24 cellular contexts compared by ENCODE assay signal in genomic region chr2:222569826-222570225, GRCh38.
DNase-seq lines count a peak whose midpoint lies in the region; ATAC-seq, FAIRE-seq and TF ChIP-seq lines count a peak whose summit lies in the region.
"Had no signal": no experiment of that assay in that cellular context is flagged by ENCODE, and none has a peak within 500 bp of the region (broad histone marks: within the 10 kb centered on the region; RNA-seq: fewer than 3 reads in every experiment).

No MANE protein-coding gene starts in this region.

- H3K9me3 ChIP-seq in muscle layer of colon (ENCODE audit: low read length) (no peaks in the 10 kb centered on the region), colonic mucosa (no peaks in the 10 kb centered on the region), esophagus squamous epithelium (no peaks in the 10 kb centered on the region)
- H3K9me3 ChIP-seq: heart right ventricle, prostate gland, SJCRH30, thyroid gland had no signal

- H2AFZ ChIP-seq in ACC112 (ENCODE audit: low read length, unreplicated experiment): no peak overlapping the region
- H2AFZ ChIP-seq: PC-9 had no signal

- intact Hi-C loops in colonic mucosa (cut with DNase I): loop anchor here (10.0 kb wide), 1 partner anchor 515 kb away; no protein-coding TSS in a partner anchor
- intact Hi-C loops in esophagus squamous epithelium (cut with DNase I): no loop called here

- no peak for TF ChIP-seq CTCF in astrocyte of the spinal cord (IDR thresholded peaks at IDR 0.05; ENCODE audit: low read depth, low read length)
- no peak for TF ChIP-seq CTCF in colonic mucosa (IDR thresholded peaks at IDR 0.05)
- TF ChIP-seq CTCF in esophagus squamous epithelium (IDR thresholded peaks at IDR 0.05): no peak

- no peak for TF ChIP-seq POLR2A in H54 (IDR thresholded peaks at IDR 0.05; ENCODE audit: low read depth, low read length)
- TF ChIP-seq POLR2A in esophagus squamous epithelium (IDR thresholded peaks at IDR 0.05): no peak

- H3K9ac ChIP-seq in muscle layer of colon (ENCODE audit: low read length) (no peak overlapping the region), colonic mucosa (ENCODE audit: low read depth in 2 of 2, low read length in 2 of 2) (no peak overlapping the region)

- 42 to 59% methylated on average over 1 of the region's 1 CpG for WGBS in esophagus squamous epithelium, 2 donors

- no peaks in the 10 kb centered on the region for H3K79me2 ChIP-seq in ACC112 (ENCODE audit: control insufficient read depth, insufficient read depth, low read length, unreplicated experiment)

- peak; percentile 91 for FAIRE-seq in H54 (lab: Jason Lieb, UNC)

- in situ Hi-C loops in astrocyte of the spinal cord (cut with HindIII; ENCODE audit: low sequenced_read_pairs): no loop called here

- no peak for ATAC-seq in HG02885 (IDR thresholded peaks at IDR 0.05; ENCODE audit: poor library complexity, unreplicated experiment)
- ATAC-seq: activated naive CD4-positive, alpha-beta T cell treated with anti-CD3 and anti-CD28 coated beads, Interleukin-2, amount 50 U/mL, for 72 hours; HCT116; heart right ventricle; natural killer cell treated with Interleukin-12 subunit alpha and Interleukin-12 subunit beta and Interleukin-15 and Interleukin-18, amount 100 ng/mL, for 72 hours; stimulated activated effector memory CD8-positive, alpha-beta T cell treated with anti-CD3 and anti-CD28 coated beads, Interleukin-12 subunit alpha, Interleukin-12 subunit beta, amount 100 ng/mL, for 72 hours had no signal

- H3K27me3 ChIP-seq in ACC112 (ENCODE audit: insufficient read depth, low read length) (no peaks in the 10 kb centered on the region), muscle layer of colon (ENCODE audit: control insufficient read depth in 1 of 2, insufficient read depth in 2 of 2, low read length in 2 of 2) (no peaks in the 10 kb centered on the region), colonic mucosa (no peaks in the 10 kb centered on the region), esophagus squamous epithelium (no peaks in the 10 kb centered on the region)
- H3K27me3 ChIP-seq: heart right ventricle, SJCRH30, thyroid gland had no signal

- DNase-seq in H54 (ENCODE audit: insufficient read length, low spot score): peak; percentile 10
- peak; percentile 23 for DNase-seq in astrocyte of the spinal cord (ENCODE audit: low read depth, low spot score)
- no peak for DNase-seq in HuH-7.5 (ENCODE audit: low spot score)
- DNase-seq in colonic mucosa: no peak
- DNase-seq in esophagus squamous epithelium (lab: John Stamatoyannopoulos, UW): no peak
- DNase-seq: activated CD4-positive, CD25-positive, alpha-beta regulatory T cell; activated T-cell treated with anti-CD3 and anti-CD28 coated beads, Interleukin-2, amount 50 U/mL, for 48 hours; heart right ventricle; immature natural killer cell; KG1; mammary epithelial cell; NCI-H1105; PC-9; SJCRH30; thyroid gland had no signal

- H3K36me3 ChIP-seq in ACC112 (ENCODE audit: insufficient read depth, low read length) (peaks cover 14% of the 10 kb centered on the region), muscle layer of colon (ENCODE audit: insufficient read depth, low read length) (peaks cover 4% of the 10 kb centered on the region), colonic mucosa (no peaks in the 10 kb centered on the region), esophagus squamous epithelium (peaks cover 0 to 57% (median 0%) of the 10 kb centered on the region in 3 donors)
- H3K36me3 ChIP-seq: prostate gland had no signal

- H3K27ac ChIP-seq in ACC112 (ENCODE audit: low read depth, low read length) (peak overlapping the region; percentile 8; the same call in 1 of the 2 replicates), muscle layer of colon (ENCODE audit: low read depth, low read length) (peak overlapping the region; percentile 22), colonic mucosa (no peak overlapping the region), esophagus squamous epithelium (no peak overlapping the region)
- H3K27ac ChIP-seq: epithelial cell of prostate, heart right ventricle, PC-9, prostate gland, SJCRH30, thyroid gland had no signal

- H3K4me3 ChIP-seq in ACC112 (ENCODE audit: low read depth, low read length) (no peak overlapping the region), astrocyte of the spinal cord (ENCODE audit: low read depth, low read length) (no peak overlapping the region), muscle layer of colon (ENCODE audit: low read depth in 1 of 2, low read length in 2 of 2) (no peak overlapping the region), colonic mucosa (no peak overlapping the region), esophagus squamous epithelium (no peak overlapping the region)
- H3K4me3 ChIP-seq: heart right ventricle, PC-9, prostate gland, SJCRH30, thyroid gland had no signal

- peaks cover 44% of the 10 kb centered on the region for H3K4me1 ChIP-seq in ACC112 (ENCODE audit: control insufficient read depth, insufficient read depth, low read length, unreplicated experiment)
- H3K4me1 ChIP-seq in muscle layer of colon (ENCODE audit: insufficient read depth, low read length): peaks cover 48% of the 10 kb centered on the region
- no peaks in the 10 kb centered on the region for H3K4me1 ChIP-seq in colonic mucosa
- peaks cover 10 to 35% (median 10%) of the 10 kb centered on the region in 3 donors for H3K4me1 ChIP-seq in esophagus squamous epithelium
- H3K4me1 ChIP-seq: SJCRH30 had no signal

Comparison
In these comparisons a context has a peak if more than half of its experiments do, and no peak if none do; other contexts are left out.
1. H3K27ac ChIP-seq: peak in ACC112 (single experiment) and muscle layer of colon (single experiment); none in colonic mucosa (single experiment) and esophagus squamous epithelium (0 of 4).
2. DNase-seq: peak in H54 (single experiment) and astrocyte of the spinal cord (single experiment); none in HuH-7.5 (single experiment), colonic mucosa (single experiment) and esophagus squamous epithelium (single experiment).